9 cellular contexts compared by ENCODE assay signal in the genomic region with DNA sequence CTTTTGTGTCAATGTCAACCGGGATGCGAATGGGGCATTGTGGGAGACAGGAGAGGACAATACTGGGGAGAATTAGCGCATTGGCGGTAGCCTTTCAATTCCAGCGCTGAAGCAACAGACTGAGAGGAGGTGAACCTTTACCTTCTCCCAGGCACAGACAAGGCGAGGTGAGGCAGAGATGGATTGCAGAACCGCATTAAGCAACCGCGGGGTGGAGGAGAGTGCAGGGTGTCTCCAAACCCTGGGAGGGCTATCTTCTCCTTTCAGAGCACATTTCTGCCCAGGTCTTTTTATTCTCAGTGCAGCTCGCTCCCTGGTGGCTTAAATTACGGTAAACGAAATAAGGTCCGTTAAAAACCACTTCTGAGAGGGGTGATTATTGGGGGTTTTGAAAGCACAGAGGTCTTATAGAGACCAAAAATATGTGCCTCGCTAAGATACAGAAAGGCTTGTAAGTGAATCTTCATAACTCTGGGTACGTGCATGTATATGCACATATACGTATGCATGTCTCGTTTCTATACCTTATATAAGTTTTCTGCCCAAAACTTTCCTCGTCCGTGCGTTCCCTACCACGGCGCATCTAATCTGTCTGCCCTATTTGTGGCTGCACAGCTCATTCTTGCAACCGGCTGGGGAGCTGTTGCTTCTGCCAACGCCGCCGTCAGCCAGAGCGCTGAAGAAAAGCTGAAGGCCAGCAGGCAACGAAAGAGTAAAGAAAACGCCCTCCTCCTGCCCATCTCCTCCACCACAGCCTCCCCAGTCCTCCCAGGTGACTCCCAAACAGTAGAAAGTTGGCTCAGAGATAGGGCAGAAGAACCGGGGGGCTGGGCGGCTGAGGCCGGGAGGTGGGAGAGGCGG. TPM values are rescaled to one million over a fixed set of nuclear protein-coding genes. Genes with fewer than 3 reads are reported as not detected.
DNase-seq lines count a peak whose midpoint lies in the region; ATAC-seq and TF ChIP-seq lines count a peak whose summit lies in the region.
"Had no signal": no experiment of that assay in that cellular context is flagged by ENCODE, and none has a peak within 500 bp of the region (broad histone marks: within the 10 kb centered on the region; RNA-seq: fewer than 3 reads in every experiment).

No MANE protein-coding gene starts in this region.

- no peaks in the 10 kb centered on the region for H3K36me3 ChIP-seq in spleen

- H3K27me3 Mint-ChIP-seq in activated CD4-positive, alpha-beta T cell treated with anti-CD3 and anti-CD28 coated beads, Interleukin-2, amount 10 ng/mL, durations not matched to agents 24 days and 14 days: peaks cover 43% of the 10 kb centered on the region

- H3K4me1 Mint-ChIP-seq in activated CD4-positive, alpha-beta T cell treated with anti-CD3 and anti-CD28 coated beads, Interleukin-2, amount 10 ng/mL, durations not matched to agents 24 days and 14 days: peaks cover 2% of the 10 kb centered on the region

- TF ChIP-seq CTCF in VCaP (conservative IDR thresholded peaks at IDR 0.05) (peak; percentile 35), spleen (IDR thresholded peaks at IDR 0.05 in 8 of 11, conservative IDR thresholded peaks at IDR 0.05 in 3 of 11) (no peak)

- no peak overlapping the region for H3K27ac Mint-ChIP-seq in activated CD4-positive, alpha-beta T cell treated with anti-CD3 and anti-CD28 coated beads, Interleukin-2, amount 10 ng/mL, durations not matched to agents 24 days and 14 days

- H3K9me3 Mint-ChIP-seq in activated CD4-positive, alpha-beta T cell treated with anti-CD3 and anti-CD28 coated beads, Interleukin-2, amount 10 ng/mL, durations not matched to agents 24 days and 14 days: no peaks in the 10 kb centered on the region

- H3K36me3 Mint-ChIP-seq in activated CD4-positive, alpha-beta T cell treated with anti-CD3 and anti-CD28 coated beads, Interleukin-2, amount 10 ng/mL, durations not matched to agents 24 days and 14 days (ENCODE audit: low read depth): no peaks in the 10 kb centered on the region

- H3K4me3 ChIP-seq in iPS-11a (ENCODE audit: low read depth, low read length) (peak overlapping the region; percentile 36), spleen (peak overlapping the region in 5 of 8 donors; percentile 1 to 51 (median 17))

- ATAC-seq in GM21381 (IDR thresholded peaks at IDR 0.05; ENCODE audit: unreplicated experiment) (no peak), HG03159 (IDR thresholded peaks at IDR 0.05; ENCODE audit: unreplicated experiment) (no peak)

- peak; percentile 56 for DNase-seq in activated CD4-positive, alpha-beta T cell treated with anti-CD3 and anti-CD28 coated beads, Interleukin-2, amount 10 ng/mL, durations not matched to agents 24 days and 14 days
- no peak for DNase-seq in activated CD4-positive, alpha-beta T cell treated with anti-CD3 and anti-CD28 coated beads, Interleukin-2, amount 50 U/mL, for 4 hours
- no peak for DNase-seq in spleen
- DNase-seq in NCI-H2029 treated with DMSO at 0.1 percent for 48 hours (lab: John Stamatoyannopoulos, UW): no peak

- H3K4me3 Mint-ChIP-seq in activated CD4-positive, alpha-beta T cell treated with anti-CD3 and anti-CD28 coated beads, Interleukin-2, amount 10 ng/mL, durations not matched to agents 24 days and 14 days: no peak overlapping the region

- 4 to 9% (median 6%) methylated on average over 33 of the region's 33 CpGs for WGBS in spleen, 5 donors

- peaks cover 0 to 60% (median 38%) of the 10 kb centered on the region in 7 donors for H3K27me3 ChIP-seq in spleen (replicated peaks in 1 of 7)

- no peak for TF ChIP-seq POLR2A in spleen (IDR thresholded peaks at IDR 0.05)

- H3K4me1 ChIP-seq in spleen: peaks cover 4 to 17% (median 9%) of the 10 kb centered on the region in 6 donors

- H3K27ac ChIP-seq in VCaP: no peak overlapping the region
- H3K27ac ChIP-seq in spleen: no peak overlapping the region

- intact Hi-C loops in activated CD4-positive, alpha-beta T cell treated with anti-CD3 and anti-CD28 coated beads, Interleukin-2, amount 10 ng/mL, durations not matched to agents 24 days and 14 days (cut with micrococcal nuclease): no loop called here
- intact Hi-C loops in spleen (cut with DNase I; ENCODE audit: low total_unique reads): no loop called here

- H3K9me3 ChIP-seq in spleen: no peaks in the 10 kb centered on the region

RNA-seq across cellular contexts. Expression of a gene that starts 0.9 kb away (rescaled TPM):
- not detected in 2 replicates for total RNA-seq in activated CD4-positive, alpha-beta T cell treated with anti-CD3 and anti-CD28 coated beads, Interleukin-2, amount 10 ng/mL, durations not matched to agents 24 days and 14 days
- total RNA-seq in spleen: not detected
- polyA plus RNA-seq in spleen: not detected
- total RNA-seq: SK-MEL-5 had no signal

RNA-seq across cellular contexts. Expression of a gene that starts 37.0 kb away (rescaled TPM):
- total RNA-seq in activated CD4-positive, alpha-beta T cell treated with anti-CD3 and anti-CD28 coated beads, Interleukin-2, amount 10 ng/mL, durations not matched to agents 24 days and 14 days: not detected in 2 replicates
- total RNA-seq in spleen: not detected
- not detected for polyA plus RNA-seq in spleen
- total RNA-seq: SK-MEL-5 had no signal
